In genomic region chr17:10663231-10663630, GRCh38 we compare ENCODE assay signal across 11 cellular contexts. TPM values are rescaled to one million over a fixed set of nuclear protein-coding genes. Genes with fewer than 3 reads are reported as not detected.
"Had no signal": no experiment of that assay in that cellular context is flagged by ENCODE, and none has a peak within 500 bp of the region (broad histone marks: within the 10 kb centered on the region; RNA-seq: fewer than 3 reads in every experiment).

No MANE protein-coding gene starts in this region.

- FAIRE-seq: H54 had no signal

- H3K4me2 ChIP-seq: GM23338 had no signal

- H3K9me3 Mint-ChIP-seq: GM23338, H9, HFFc6 had no signal

- H3K9ac ChIP-seq: GM23248 had no signal

- H3K4me3 Mint-ChIP-seq: GM23338, H9, HFFc6 had no signal

- H3K9me3 ChIP-seq: HAP-1 had no signal

- H3K4me1 Mint-ChIP-seq: GM23338 had no signal

- H3K36me3 ChIP-seq: HAP-1 had no signal

- H3K27ac ChIP-seq: GM23248 had no signal

- DNase-seq: GM23248, GOT3, H7, H9, HCEC 1CT, HFFc6 had no signal

- H3K27ac Mint-ChIP-seq: GM23338, HFFc6 had no signal

- ATAC-seq: GM23338, HCT116 had no signal

- H2AFZ ChIP-seq: GM23248, GM23338 had no signal

- H3K4me1 ChIP-seq: HAP-1 had no signal

- H3K4me3 ChIP-seq: GM23248, GM23338, HAP-1 had no signal

RNA-seq across cellular contexts. Expression of gene MYH3, which starts 6.1 kb away (rescaled TPM):
- total RNA-seq: H4 had no signal
